In genomic region chrX:67604979-67605703, GRCh38 we compare ENCODE assay signal across 11 cellular contexts.
DNase-seq lines count a peak whose midpoint lies in the region; ATAC-seq, FAIRE-seq and TF ChIP-seq lines count a peak whose summit lies in the region.
"Had no signal": no experiment of that assay in that cellular context is flagged by ENCODE, and none has a peak within 500 bp of the region (broad histone marks: within the 10 kb centered on the region; RNA-seq: fewer than 3 reads in every experiment).

No MANE protein-coding gene starts in this region.

- H3K9me3 ChIP-seq in A549 (no peaks in the 10 kb centered on the region), HAP-1 (no peaks in the 10 kb centered on the region), right cardiac atrium (ENCODE audit: control insufficient read depth, low read length) (no peaks in the 10 kb centered on the region)

- peaks cover 48% of the 10 kb centered on the region for H3K4me1 ChIP-seq in A549
- H3K4me1 ChIP-seq in HAP-1 = peaks cover 14% of the 10 kb centered on the region
- no peaks in the 10 kb centered on the region for H3K4me1 ChIP-seq in right cardiac atrium (ENCODE audit: control insufficient read depth, insufficient read depth, low read length)

- ATAC-seq in A549 = peak; percentile 88 to 95
- ATAC-seq in right cardiac atrium = peak; percentile 59 to 64
- no peak for ATAC-seq in HG02610 (IDR thresholded peaks at IDR 0.05; ENCODE audit: unreplicated experiment)

- H3K27ac ChIP-seq in A549 = peak overlapping the region; percentile 70 to 77
- H3K27ac ChIP-seq in right cardiac atrium (ENCODE audit: low read length) = no peak overlapping the region
- H3K27ac ChIP-seq: KMS-11 had no signal

- no peak for TF ChIP-seq EP300 in A549 (IDR thresholded peaks at IDR 0.05)

- TF ChIP-seq CTCF in A549 (IDR thresholded peaks at IDR 0.05) = no peak

- DNase-seq in A549 (ENCODE audit: low read depth in 1 of 2, low spot score in 1 of 2) (peak in 1 of 2 experiments; percentile 79), HAP-1 (ENCODE audit: low spot score in 2 of 2) (peak; percentile 23 to 39), SW 1271 (lab: John Stamatoyannopoulos, UW) (peak; percentile 22 to 73), right cardiac atrium (no peak), epidermal melanocyte (ENCODE audit: insufficient read length, low spot score) (no peak), NCI-H2227 treated with DMSO at 0.1 percent for 48 hours (lab: John Stamatoyannopoulos, UW) (no peak)
- DNase-seq in stimulated activated CD4-positive, alpha-beta T cell treated with anti-CD3 and anti-CD28 coated beads, Interleukin-4, amount 100 ng/mL, for 1 hour = no peak
- DNase-seq: CD4-positive, alpha-beta T cell had no signal

- no peak overlapping the region for H3K4me3 ChIP-seq in A549
- H3K4me3 ChIP-seq in HAP-1 = no peak overlapping the region
- H3K4me3 ChIP-seq in right cardiac atrium (ENCODE audit: low read length) = no peak overlapping the region

- 2% methylated on average over 3 of the region's 3 CpGs for WGBS in A549 (ENCODE audit: missing lambda C conversion rate)
- WGBS in right cardiac atrium = 64% methylated on average over 3 of the region's 3 CpGs

- peak overlapping the region; percentile 62 for H3K4me2 ChIP-seq in A549
- H3K4me2 ChIP-seq: KMS-11 had no signal

- no peaks in the 10 kb centered on the region for H3K36me3 ChIP-seq in HAP-1 (replicated peaks)

- in situ Hi-C loops in HAP-1 (cut with MboI; ENCODE audit: low sequenced_read_pairs) = no loop called here

- intact Hi-C loops in right cardiac atrium (cut with DNase I) = no loop called here

- CTCF ChIA-PET in A549 (lab: Yijun Ruan, JAX) = interaction anchor here (0.6 kb wide), 1 partner anchor 165 kb away, joined by 3 read pairs; no protein-coding TSS in a partner anchor

- POLR2A ChIA-PET in A549 (lab: Yijun Ruan, JAX) = no interaction called here

- H3K27me3 ChIP-seq in HAP-1 (ENCODE audit: low read depth) = no peaks in the 10 kb centered on the region
- no peaks in the 10 kb centered on the region for H3K27me3 ChIP-seq in right cardiac atrium (ENCODE audit: control insufficient read depth, insufficient read depth)

- TF ChIP-seq RAD21 in A549 (conservative IDR thresholded peaks at IDR 0.05 in 1 of 2, IDR thresholded peaks at IDR 0.05 in 1 of 2) = 0 out of 5 replicates have a peak, but pooled peaks of 1 of the 2 experiments have one; percentile 1

- FAIRE-seq in A549 (lab: Jason Lieb, UNC) = peak; percentile 39
- FAIRE-seq: GM19239 had no signal

- no peak for TF ChIP-seq POLR2A in A549 (IDR thresholded peaks at IDR 0.05; ENCODE audit: low read length)

TF ChIP-seq in A549, 52 proteins besides CTCF, POLR2A, EP300 and RAD21:
- no peak for TF ChIP-seq ZFP36 (IDR thresholded peaks at IDR 0.05; ENCODE audit: borderline replicate concordance, partially characterized antibody)
- no peak for TF ChIP-seq MYC (IDR thresholded peaks at IDR 0.05; ENCODE audit: borderline replicate concordance, low read length)
- peak; percentile 58 for TF ChIP-seq MAX (IDR thresholded peaks at IDR 0.05)
- no peak for TF ChIP-seq CBX2 (IDR thresholded peaks at IDR 0.05; ENCODE audit: borderline replicate concordance, low read depth)
- peak; percentile 54; the same call in 1 of the 2 replicates for TF ChIP-seq HOXB5 (CRISPR knock-in tag; IDR thresholded peaks at IDR 0.05)
- TF ChIP-seq FOSL2 (IDR thresholded peaks at IDR 0.05) = no peak
- TF ChIP-seq FOSL2 (CRISPR knock-in tag; IDR thresholded peaks at IDR 0.05) = peak; percentile 89
- peak; percentile 65; the same call in 1 of the 2 replicates for TF ChIP-seq ZNF302 (CRISPR knock-in tag; IDR thresholded peaks at IDR 0.05)
- TF ChIP-seq HOXB13 (CRISPR knock-in tag; IDR thresholded peaks at IDR 0.05; ENCODE audit: low read depth) = 0 out of 2 replicates have a peak, but pooled peaks have one; percentile 25
- peak; percentile 44; the same call in 1 of the 2 replicates for TF ChIP-seq GATA3 (IDR thresholded peaks at IDR 0.05; ENCODE audit: borderline replicate concordance)
- TF ChIP-seq EHMT2 (IDR thresholded peaks at IDR 0.05; ENCODE audit: low read depth) = peak; percentile 92
- TF ChIP-seq ESRRA (IDR thresholded peaks at IDR 0.05; ENCODE audit: borderline replicate concordance, low read length) = no peak
- 0 out of 2 replicates have a peak, but pooled peaks have one; percentile 33 for TF ChIP-seq FOXS1 (CRISPR knock-in tag; IDR thresholded peaks at IDR 0.05)

Comparison
In these comparisons a context has a peak if more than half of its experiments do, and no peak if none do; other contexts are left out.
1. DNase-seq: peak in HAP-1 (2 of 2) and SW 1271 (2 of 2); none in right cardiac atrium (0 of 3), epidermal melanocyte (single experiment), stimulated activated CD4-positive, alpha-beta T cell treated with anti-CD3 and anti-CD28 coated beads, Interleukin-4, amount 100 ng/mL, for 1 hour (single experiment) and NCI-H2227 treated with DMSO at 0.1 percent for 48 hours (single experiment).